In the genomic region with DNA sequence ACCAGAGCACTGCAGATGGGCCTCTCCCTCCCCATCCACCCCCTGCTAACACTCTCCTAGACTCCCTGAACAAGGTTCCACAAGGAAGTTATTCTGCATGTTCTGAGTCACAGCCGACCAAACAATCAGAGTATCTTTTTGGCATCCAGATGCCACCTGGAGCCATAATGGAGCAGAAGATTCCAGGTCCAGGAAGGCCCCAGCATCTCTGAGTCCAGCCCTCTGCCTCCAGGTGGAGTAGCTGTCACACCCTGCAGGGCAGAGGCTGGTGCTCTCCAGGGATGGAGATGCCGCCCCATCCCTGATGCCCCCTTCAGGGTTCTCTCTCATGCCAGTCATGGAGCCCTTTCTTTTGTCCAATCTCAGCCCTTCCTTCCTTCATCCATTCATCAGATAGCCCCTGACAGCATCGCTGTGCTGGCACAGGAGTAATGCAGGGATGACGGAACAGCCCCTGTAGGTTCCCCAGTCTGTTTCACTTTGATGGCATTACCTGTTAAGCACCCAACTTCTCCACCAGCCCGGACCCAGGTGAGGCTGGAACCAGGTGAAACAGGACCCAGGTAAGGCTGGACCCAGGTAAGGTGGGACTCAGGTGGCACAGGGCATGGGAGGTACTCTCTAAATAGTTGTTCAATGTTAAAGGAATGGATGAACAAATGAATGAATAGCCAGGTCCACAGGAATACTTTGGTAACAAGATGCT, we compare ENCODE assay signal across 20 cellular contexts. TPM values are rescaled to one million over a fixed set of nuclear protein-coding genes. Genes with fewer than 3 reads are reported as not detected.
DNase-seq lines count a peak whose midpoint lies in the region; ATAC-seq, FAIRE-seq and TF ChIP-seq lines count a peak whose summit lies in the region.
"Had no signal": no experiment of that assay in that cellular context is flagged by ENCODE, and none has a peak within 500 bp of the region (broad histone marks: within the 10 kb centered on the region; RNA-seq: fewer than 3 reads in every experiment).

No MANE protein-coding gene starts in this region.

- no peak overlapping the region for H3K4me3 Mint-ChIP-seq in naive thymus-derived CD8-positive, alpha-beta T cell
- H3K4me3 Mint-ChIP-seq: activated CD8-positive, alpha-beta memory T cell treated with anti-CD3 and anti-CD28 coated beads, Interleukin-2, amount 10 ng/mL, durations not matched to agents 7 days and 5 days; neural crest cell; stimulated activated effector memory CD8-positive, alpha-beta T cell treated with anti-CD3 and anti-CD28 coated beads, Interleukin-12 subunit alpha, Interleukin-12 subunit beta, amount 100 ng/mL, for 72 hours had no signal

- no peak overlapping the region for H2AFZ ChIP-seq in HCT116 (ENCODE audit: low read depth, low read length, poor library complexity, severe bottlenecking)

- H3K27me3 ChIP-seq in HCT116 (ENCODE audit: insufficient read depth, low read length), result no peaks in the 10 kb centered on the region
- no peaks in the 10 kb centered on the region for H3K27me3 ChIP-seq in bronchial epithelial cell (ENCODE audit: control insufficient read depth, insufficient read depth, low read length)
- no peaks in the 10 kb centered on the region for H3K27me3 ChIP-seq in spleen (replicated peaks in 1 of 7)
- H3K27me3 ChIP-seq in right cardiac atrium (ENCODE audit: control insufficient read depth, insufficient read depth), result no peaks in the 10 kb centered on the region
- H3K27me3 ChIP-seq: ascending aorta, esophagus muscularis mucosa, gastroesophageal sphincter, upper lobe of right lung had no signal

- POLR2A ChIA-PET in HCT116 (lab: Charles Lee), result no interaction called here
- POLR2A ChIA-PET in naive thymus-derived CD8-positive, alpha-beta T cell (lab: Charles Lee), result no interaction called here

- H3K27me3 Mint-ChIP-seq in naive thymus-derived CD8-positive, alpha-beta T cell, result peaks cover 0 to 15% (median 0%) of the 10 kb centered on the region in 5 donors

- TF ChIP-seq CTCF in HCT116 (IDR thresholded peaks at IDR 0.05 in 2 of 3, conservative IDR thresholded peaks at IDR 0.05 in 1 of 3; ENCODE audit: borderline replicate concordance in 1 of 3, insufficient read depth in 1 of 3, low read depth in 2 of 3, low read length in 2 of 3) (no peak; a peak in 1 of 6 replicates), bronchial epithelial cell (IDR thresholded peaks at IDR 0.05; ENCODE audit: insufficient read depth, low read length, severe bottlenecking) (peak; percentile 21), spleen (IDR thresholded peaks at IDR 0.05 in 8 of 11, conservative IDR thresholded peaks at IDR 0.05 in 3 of 11) (no peak)

- H3K36me3 Mint-ChIP-seq in naive thymus-derived CD8-positive, alpha-beta T cell, result no peaks in the 10 kb centered on the region
- H3K36me3 Mint-ChIP-seq: activated CD8-positive, alpha-beta memory T cell treated with anti-CD3 and anti-CD28 coated beads, Interleukin-2, amount 10 ng/mL, durations not matched to agents 7 days and 5 days; activated naive CD4-positive, alpha-beta T cell treated with anti-CD3 and anti-CD28 coated beads, Interleukin-2, amount 50 U/mL, for 72 hours; stimulated activated effector memory CD8-positive, alpha-beta T cell treated with anti-CD3 and anti-CD28 coated beads, Interleukin-12 subunit alpha, Interleukin-12 subunit beta, amount 100 ng/mL, for 72 hours had no signal

- peaks cover 9 to 15% (median 13%) of the 10 kb centered on the region in 4 donors for H3K4me1 Mint-ChIP-seq in naive thymus-derived CD8-positive, alpha-beta T cell
- H3K4me1 Mint-ChIP-seq: neural crest cell had no signal

- ATAC-seq in HCT116 (no peak), right cardiac atrium (no peak)
- no peak for ATAC-seq in naive thymus-derived CD8-positive, alpha-beta T cell
- ATAC-seq: activated CD8-positive, alpha-beta memory T cell treated with anti-CD3 and anti-CD28 coated beads, Interleukin-2, amount 10 ng/mL, durations not matched to agents 7 days and 5 days; activated naive CD4-positive, alpha-beta T cell treated with anti-CD3 and anti-CD28 coated beads, Interleukin-2, amount 50 U/mL, for 72 hours; stimulated activated effector memory CD8-positive, alpha-beta T cell treated with anti-CD3 and anti-CD28 coated beads, Interleukin-12 subunit alpha, Interleukin-12 subunit beta, amount 100 ng/mL, for 72 hours had no signal

- intact Hi-C loops in HCT116 (cut with micrococcal nuclease), result no loop called here
- intact Hi-C loops in spleen (cut with DNase I; ENCODE audit: low total_unique reads), result no loop called here
- intact Hi-C loops in right cardiac atrium (cut with DNase I), result no loop called here

- H4K20me1 ChIP-seq in HCT116 (ENCODE audit: insufficient read depth), result no peaks in the 10 kb centered on the region

- TF ChIP-seq RAD21 in HCT116 (IDR thresholded peaks at IDR 0.05; ENCODE audit: low read depth), result peak; percentile 50

- no peaks in the 10 kb centered on the region for H3K9me2 ChIP-seq in HCT116 (ENCODE audit: insufficient read depth)

- TF ChIP-seq POLR2A in HCT116 (IDR thresholded peaks at IDR 0.05; ENCODE audit: borderline replicate concordance, extremely low read depth, insufficient read depth, insufficient read length) (no peak), spleen (IDR thresholded peaks at IDR 0.05) (no peak)

- WGBS in spleen, 5 donors, result 82 to 92% (median 91%) methylated on average over 5 of the region's 5 CpGs
- WGBS in right cardiac atrium, result 92% methylated on average over 5 of the region's 5 CpGs

- DNase-seq in HCT116 (ENCODE audit: low read depth, low spot score) (no peak), bronchial epithelial cell (ENCODE audit: low read depth) (peak; percentile 35), kidney tubule cell (ENCODE audit: low spot score) (peak; percentile 25), spleen (peak; percentile 34), SK-N-DZ (ENCODE audit: low spot score) (no peak), right cardiac atrium (no peak)
- DNase-seq in naive thymus-derived CD8-positive, alpha-beta T cell, result no peak
- DNase-seq: activated CD4-positive, alpha-beta T cell treated with anti-CD3 and anti-CD28 coated beads, Interleukin-2, amount 50 U/mL, for 1 hour; activated CD8-positive, alpha-beta memory T cell treated with anti-CD3 and anti-CD28 coated beads, Interleukin-2, amount 10 ng/mL, durations not matched to agents 7 days and 5 days; NCI-H2081; T-helper 9 cell; upper lobe of right lung; WERI-Rb-1 had no signal

- peak; percentile 7 for FAIRE-seq in bronchial epithelial cell (lab: Jason Lieb, UNC)

- H3K36me3 ChIP-seq in HCT116 (ENCODE audit: control insufficient read depth in 1 of 2, insufficient read depth in 2 of 2, low read length in 2 of 2) (no peaks in the 10 kb centered on the region), bronchial epithelial cell (ENCODE audit: control insufficient read depth, insufficient read depth, low read length) (no peaks in the 10 kb centered on the region), spleen (no peaks in the 10 kb centered on the region)
- H3K36me3 ChIP-seq: ascending aorta, esophagus muscularis mucosa, gastroesophageal sphincter, prostate gland, upper lobe of right lung, WERI-Rb-1 had no signal

- H3K9me3 ChIP-seq in HCT116 (ENCODE audit: control insufficient read depth in 1 of 2, insufficient read depth in 1 of 2, low read depth in 1 of 2, low read length in 2 of 2) (no peaks in the 10 kb centered on the region), spleen (no peaks in the 10 kb centered on the region), right cardiac atrium (ENCODE audit: control insufficient read depth, low read length) (no peaks in the 10 kb centered on the region)
- H3K9me3 ChIP-seq: ascending aorta, esophagus muscularis mucosa, gastroesophageal sphincter, prostate gland, upper lobe of right lung had no signal

- no peak overlapping the region for H3K27ac Mint-ChIP-seq in naive thymus-derived CD8-positive, alpha-beta T cell
- H3K27ac Mint-ChIP-seq: activated CD8-positive, alpha-beta memory T cell treated with anti-CD3 and anti-CD28 coated beads, Interleukin-2, amount 10 ng/mL, durations not matched to agents 7 days and 5 days; activated naive CD4-positive, alpha-beta T cell treated with anti-CD3 and anti-CD28 coated beads, Interleukin-2, amount 50 U/mL, for 72 hours; stimulated activated effector memory CD8-positive, alpha-beta T cell treated with anti-CD3 and anti-CD28 coated beads, Interleukin-12 subunit alpha, Interleukin-12 subunit beta, amount 100 ng/mL, for 72 hours had no signal

- H3K9me3 Mint-ChIP-seq in naive thymus-derived CD8-positive, alpha-beta T cell, result no peaks in the 10 kb centered on the region
- H3K9me3 Mint-ChIP-seq: activated naive CD4-positive, alpha-beta T cell treated with anti-CD3 and anti-CD28 coated beads, Interleukin-2, amount 50 U/mL, for 72 hours; neural crest cell; stimulated activated effector memory CD8-positive, alpha-beta T cell treated with anti-CD3 and anti-CD28 coated beads, Interleukin-12 subunit alpha, Interleukin-12 subunit beta, amount 100 ng/mL, for 72 hours had no signal

- H3K9ac ChIP-seq in HCT116 (ENCODE audit: low read length), result no peak overlapping the region

- H3K4me3 ChIP-seq in HCT116 (replicated peaks in 1 of 2; ENCODE audit: low read depth in 1 of 2, low read length in 2 of 2) (no peak overlapping the region), bronchial epithelial cell (ENCODE audit: low read depth, low read length) (no peak overlapping the region), spleen (no peak overlapping the region), right cardiac atrium (ENCODE audit: low read length) (no peak overlapping the region)
- H3K4me3 ChIP-seq: ascending aorta, esophagus muscularis mucosa, gastroesophageal sphincter, prostate gland, upper lobe of right lung had no signal

- BruUV-seq in HCT116 (replicated peaks; lab: Mats Ljungman, UMichigan), result no TSS peak

- no peak overlapping the region for H3K4me2 ChIP-seq in HCT116 (ENCODE audit: low read length)

- H3K79me2 ChIP-seq in HCT116 (ENCODE audit: insufficient read depth, low read length), result no peaks in the 10 kb centered on the region

- CTCF ChIA-PET in HCT116 (lab: Charles Lee), result no interaction called here

- H3K27ac ChIP-seq in HCT116 (ENCODE audit: low read depth, low read length), result no peak overlapping the region
- no peak overlapping the region for H3K27ac ChIP-seq in spleen
- no peak overlapping the region for H3K27ac ChIP-seq in right cardiac atrium (ENCODE audit: low read length)
- H3K27ac ChIP-seq: ascending aorta, upper lobe of right lung, WERI-Rb-1 had no signal

- H3K4me1 ChIP-seq in HCT116 (ENCODE audit: control insufficient read depth in 1 of 2, insufficient read depth in 2 of 2, low read length in 2 of 2), result peaks cover 0 to 6% of the 10 kb centered on the region in 2 experiments; a peak in 1 of 4 replicates
- peaks cover 13 to 48% (median 33%) of the 10 kb centered on the region in 6 donors for H3K4me1 ChIP-seq in spleen
- peaks cover 4% of the 10 kb centered on the region for H3K4me1 ChIP-seq in right cardiac atrium (ENCODE audit: control insufficient read depth, insufficient read depth, low read length)

- RAD21 ChIA-PET in HCT116 (lab: Charles Lee; ENCODE audit: low non-redundant PET in 1 of 2, low total read pairs in 2 of 2, uncharacterized antibody in 2 of 2, unreplicated experiment in 2 of 2), result no interaction called here

RNA-seq across cellular contexts. Expression of gene TSKU, which starts 20.1 kb away (rescaled TPM):
- 21.9 TPM for total RNA-seq in HCT116 (2021; ENCODE audit: unreplicated experiment)
- 21.1 and 25.4 TPM in 2 replicates for polyA plus RNA-seq in HCT116 (2012)
- total RNA-seq in bronchial epithelial cell, result 8.2 and 11.1 TPM in 2 replicates
- total RNA-seq in spleen, result 10 to 100 TPM in 6 of 7 donors, 1 to 10 TPM in 1; 9.4 to 18.6 (median 13.1) TPM
- 1 to 10 TPM; 1.1 to 5.7 (median 1.8) TPM for polyA plus RNA-seq in spleen
- polyA plus RNA-seq in SK-N-DZ (2014; cell fraction: cytosol; rRNA removed), result 19.0 and 20.0 TPM in 2 replicates
- polyA plus RNA-seq in SK-N-DZ (2014; cell fraction: nucleus; rRNA removed), result 8.4 and 10.4 TPM in 2 replicates
- not detected for total RNA-seq in naive thymus-derived CD8-positive, alpha-beta T cell
- not detected for polyA plus RNA-seq in naive thymus-derived CD8-positive, alpha-beta T cell
- total RNA-seq in right cardiac atrium, result 10 to 100 TPM; 10.6 to 26.8 (median 15.3) TPM
- polyA plus RNA-seq in right cardiac atrium, result 14.1 TPM

Comparison
In these comparisons a context has a peak if more than half of its experiments do, and no peak if none do; other contexts are left out.
1. DNase-seq: peak in bronchial epithelial cell (single experiment), kidney tubule cell (single experiment) and spleen (single experiment); none in HCT116 (single experiment), SK-N-DZ (single experiment), naive thymus-derived CD8-positive, alpha-beta T cell (0 of 10) and right cardiac atrium (0 of 3).